Comparison of ENCODE assay signal across 8 cellular contexts in the genomic region with DNA sequence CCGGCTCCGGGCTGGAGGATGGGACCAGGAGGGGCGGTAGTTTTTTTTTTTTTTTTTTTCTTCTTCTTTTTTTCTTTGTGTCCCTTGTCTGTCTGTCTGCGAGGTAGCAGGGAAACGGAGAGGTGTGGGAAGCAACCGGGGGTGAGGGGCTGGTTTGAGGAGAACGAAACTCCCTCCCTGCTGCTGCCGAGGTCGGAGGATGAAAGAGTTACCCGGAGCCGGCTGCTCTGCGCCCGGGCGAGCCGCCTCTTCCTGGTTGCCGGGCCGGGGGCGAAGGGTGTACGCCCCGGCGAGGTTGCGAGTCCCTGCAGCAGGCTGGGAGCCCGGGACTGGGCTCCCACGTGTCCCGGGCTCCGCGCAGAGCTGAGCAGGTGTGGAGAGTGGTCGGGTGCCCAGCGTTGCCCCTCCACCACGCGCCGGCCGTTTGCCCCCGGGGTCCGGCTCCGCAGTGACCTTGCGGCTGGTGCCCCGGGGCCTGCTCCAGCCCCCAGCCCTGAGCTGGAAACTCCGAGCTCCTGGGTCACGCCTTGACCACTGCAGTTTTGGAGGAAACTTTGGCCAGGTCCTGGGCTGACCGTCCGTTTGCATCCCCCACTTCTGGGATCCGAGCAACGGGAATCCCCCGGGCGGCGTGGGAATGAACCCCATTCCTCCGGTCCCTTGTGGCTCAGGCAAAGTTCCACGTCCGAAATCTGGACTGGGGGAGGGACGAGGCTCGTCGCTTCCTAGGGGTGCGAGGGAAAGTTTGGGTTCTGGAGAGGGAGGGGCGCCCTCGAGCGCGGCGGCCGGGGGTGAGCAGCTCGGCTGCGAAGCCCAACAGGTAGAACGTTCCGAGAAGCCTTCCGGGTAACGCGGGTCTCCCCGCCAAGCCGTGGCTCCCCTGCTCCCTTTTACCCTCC. TPM values are rescaled to one million over a fixed set of nuclear protein-coding genes. Genes with fewer than 3 reads are reported as not detected.
DNase-seq lines count a peak whose midpoint lies in the region; ATAC-seq and TF ChIP-seq lines count a peak whose summit lies in the region.

No MANE protein-coding gene starts in this region.

- H3K27me3 Mint-ChIP-seq in activated CD8-positive, alpha-beta T cell treated with anti-CD3 and anti-CD28 coated beads, Interleukin-2, amount 10 ng/mL, durations not matched to agents 7 days and 5 days (ENCODE audit: low read depth): peaks cover 2% of the 10 kb centered on the region
- H3K27me3 Mint-ChIP-seq in endodermal cell (ENCODE audit: insufficient read depth): peaks cover 29% of the 10 kb centered on the region

- 0% methylated on average over 30 to 67 of the region's 69 CpGs for WGBS in endodermal cell (ENCODE audit: insufficient coverage in 1 of 2, insufficient read length in 1 of 2), 2 experiments

- peak overlapping the region; percentile 79 for H2AFZ ChIP-seq in MM.1S (ENCODE audit: low read length)

- peaks cover 34% of the 10 kb centered on the region for H3F3A ChIP-seq in MM.1S (ENCODE audit: insufficient read depth, low read length)

- peak; percentile 23 for DNase-seq in ELF-1 (ENCODE audit: low read depth, low spot score)
- peak; percentile 60 for DNase-seq in MM.1S
- DNase-seq in activated CD8-positive, alpha-beta T cell treated with anti-CD3 and anti-CD28 coated beads, Interleukin-2, amount 10 ng/mL, durations not matched to agents 7 days and 5 days: peak; percentile 64
- peak; percentile 80 for DNase-seq in endodermal cell
- no peak for DNase-seq in thoracic aorta (ENCODE audit: low spot score)
- DNase-seq in NCI-H2196 (lab: John Stamatoyannopoulos, UW; ENCODE audit: unreplicated experiment): no peak

- CTCF ChIA-PET in activated CD8-positive, alpha-beta T cell treated with anti-CD3 and anti-CD28 coated beads, Interleukin-2, amount 10 ng/mL, durations not matched to agents 7 days and 5 days (lab: Charles Lee): interaction anchor here (0.9 to 6.2 kb wide), 17 partner anchors 9 to 214 kb away, joined by 3 to 43 read pairs (median 6); no protein-coding TSS in a partner anchor

- H3K4me3 Mint-ChIP-seq in activated CD8-positive, alpha-beta T cell treated with anti-CD3 and anti-CD28 coated beads, Interleukin-2, amount 10 ng/mL, durations not matched to agents 7 days and 5 days: peak overlapping the region; percentile 99
- peak overlapping the region; percentile 91 for H3K4me3 Mint-ChIP-seq in endodermal cell

- peak overlapping the region; percentile 96 for H3K27ac Mint-ChIP-seq in activated CD8-positive, alpha-beta T cell treated with anti-CD3 and anti-CD28 coated beads, Interleukin-2, amount 10 ng/mL, durations not matched to agents 7 days and 5 days
- peak overlapping the region; percentile 94 for H3K27ac Mint-ChIP-seq in endodermal cell

- H3K9me3 ChIP-seq in MM.1S (replicated peaks; ENCODE audit: insufficient read depth, low read length): no peaks in the 10 kb centered on the region
- no peaks in the 10 kb centered on the region for H3K9me3 ChIP-seq in endodermal cell (ENCODE audit: control insufficient read depth, low read length)
- H3K9me3 ChIP-seq in mucosa of stomach (ENCODE audit: control insufficient read depth, low read length): no peaks in the 10 kb centered on the region
- H3K9me3 ChIP-seq in thoracic aorta: no peaks in the 10 kb centered on the region

- peak overlapping the region; percentile 81 for H3K9ac ChIP-seq in MM.1S (ENCODE audit: low read length)
- peak overlapping the region; percentile 81 for H3K9ac ChIP-seq in endodermal cell (ENCODE audit: extremely low read depth, low read length, poor library complexity, severe bottlenecking)
- H3K9ac ChIP-seq in mucosa of stomach (ENCODE audit: low read length): peak overlapping the region; percentile 52

- H3K4me1 Mint-ChIP-seq in activated CD8-positive, alpha-beta T cell treated with anti-CD3 and anti-CD28 coated beads, Interleukin-2, amount 10 ng/mL, durations not matched to agents 7 days and 5 days (ENCODE audit: low read depth): peaks cover 53% of the 10 kb centered on the region
- peaks cover 37% of the 10 kb centered on the region for H3K4me1 Mint-ChIP-seq in endodermal cell

- no peaks in the 10 kb centered on the region for H3K36me3 ChIP-seq in MM.1S (replicated peaks; ENCODE audit: insufficient read depth, low read length)
- no peaks in the 10 kb centered on the region for H3K36me3 ChIP-seq in endodermal cell (ENCODE audit: control insufficient read depth, insufficient read depth, low read length)
- H3K36me3 ChIP-seq in mucosa of stomach (ENCODE audit: control insufficient read depth, insufficient read depth, low read length): no peaks in the 10 kb centered on the region
- H3K36me3 ChIP-seq in thoracic aorta: no peaks in the 10 kb centered on the region

- H3K36me3 Mint-ChIP-seq in activated CD8-positive, alpha-beta T cell treated with anti-CD3 and anti-CD28 coated beads, Interleukin-2, amount 10 ng/mL, durations not matched to agents 7 days and 5 days (ENCODE audit: low read depth): peaks cover 35% of the 10 kb centered on the region
- no peaks in the 10 kb centered on the region for H3K36me3 Mint-ChIP-seq in endodermal cell (ENCODE audit: low read depth)

- peaks cover 58% of the 10 kb centered on the region for H3K79me2 ChIP-seq in MM.1S (ENCODE audit: low read length)

- peak; percentile 40 for ATAC-seq in activated CD8-positive, alpha-beta T cell treated with anti-CD3 and anti-CD28 coated beads, Interleukin-2, amount 10 ng/mL, durations not matched to agents 7 days and 5 days
- ATAC-seq in thoracic aorta (ENCODE audit: insufficient number of reproducible peaks, low FRiP score, low read depth) (no peak), GM18867 (IDR thresholded peaks at IDR 0.05; ENCODE audit: unreplicated experiment) (no peak)

- POLR2A ChIA-PET in activated CD8-positive, alpha-beta T cell treated with anti-CD3 and anti-CD28 coated beads, Interleukin-2, amount 10 ng/mL, durations not matched to agents 7 days and 5 days (lab: Charles Lee): interaction anchor here (0.7 to 6.3 kb wide), 16 partner anchors 10 to 530 kb away, joined by 3 to 68 read pairs (median 6); no protein-coding TSS in a partner anchor

- no peaks in the 10 kb centered on the region for H4K20me1 ChIP-seq in MM.1S (ENCODE audit: insufficient read depth, low read length)

- H3K4me1 ChIP-seq in MM.1S (ENCODE audit: low read length): peaks cover 30% of the 10 kb centered on the region
- peaks cover 15% of the 10 kb centered on the region for H3K4me1 ChIP-seq in endodermal cell (ENCODE audit: control insufficient read depth, insufficient read depth, low read length)
- H3K4me1 ChIP-seq in mucosa of stomach (ENCODE audit: control insufficient read depth, insufficient read depth, low read length): peaks cover 15% of the 10 kb centered on the region
- peaks cover 18 to 38% of the 10 kb centered on the region in 2 donors for H3K4me1 ChIP-seq in thoracic aorta (ENCODE audit: control insufficient read depth in 1 of 2, low read depth in 2 of 2)

- no peaks in the 10 kb centered on the region for H3K27me3 ChIP-seq in MM.1S (replicated peaks; ENCODE audit: insufficient read depth, low read length)
- H3K27me3 ChIP-seq in endodermal cell (ENCODE audit: control insufficient read depth, insufficient read depth, low read length, poor library complexity, severe bottlenecking): no peaks in the 10 kb centered on the region
- peaks cover 53% of the 10 kb centered on the region for H3K27me3 ChIP-seq in mucosa of stomach (ENCODE audit: control insufficient read depth, insufficient read depth, low read length)
- H3K27me3 ChIP-seq in thoracic aorta (replicated peaks; ENCODE audit: insufficient read depth): no peaks in the 10 kb centered on the region

- H3K9me3 Mint-ChIP-seq in activated CD8-positive, alpha-beta T cell treated with anti-CD3 and anti-CD28 coated beads, Interleukin-2, amount 10 ng/mL, durations not matched to agents 7 days and 5 days (ENCODE audit: insufficient read depth): no peaks in the 10 kb centered on the region
- H3K9me3 Mint-ChIP-seq in endodermal cell: no peaks in the 10 kb centered on the region

- peak overlapping the region; percentile 91 for H3K27ac ChIP-seq in MM.1S (ENCODE audit: low read length)
- peak overlapping the region; percentile 55 for H3K27ac ChIP-seq in endodermal cell (ENCODE audit: low read depth, low read length)
- peak overlapping the region; percentile 85 to 86 for H3K27ac ChIP-seq in thoracic aorta

- peak overlapping the region; percentile 91 for H3K4me3 ChIP-seq in MM.1S (ENCODE audit: low read length)
- H3K4me3 ChIP-seq in endodermal cell (ENCODE audit: low read length): peak overlapping the region; percentile 90
- peak overlapping the region; percentile 32 for H3K4me3 ChIP-seq in mucosa of stomach (ENCODE audit: low read length)
- H3K4me3 ChIP-seq in thoracic aorta: peak overlapping the region; percentile 93

- peak overlapping the region; percentile 95 for H3K4me2 ChIP-seq in MM.1S (ENCODE audit: low read depth, low read length)

- TF ChIP-seq CTCF in MM.1S (IDR thresholded peaks at IDR 0.05; ENCODE audit: low read length) (no peak), endodermal cell (conservative IDR thresholded peaks at IDR 0.05) (peak; percentile 31), thoracic aorta (IDR thresholded peaks at IDR 0.05) (no peak)

- no peaks in the 10 kb centered on the region for H3K9me2 ChIP-seq in MM.1S (replicated peaks; ENCODE audit: insufficient read depth, low read length)

RNA-seq across cellular contexts. Expression of gene CHST11, which starts 1.2 kb away (rescaled TPM):
- total RNA-seq in activated CD8-positive, alpha-beta T cell treated with anti-CD3 and anti-CD28 coated beads, Interleukin-2, amount 10 ng/mL, durations not matched to agents 7 days and 5 days: 10 to 100 TPM; 82.1 to 85.2 TPM
- total RNA-seq in endodermal cell: 10 to 100 TPM; 30.7 to 36.2 TPM
- polyA plus RNA-seq in endodermal cell (2013, experiment 1 of 2): 17.3 TPM
- polyA plus RNA-seq in endodermal cell (2013, experiment 2 of 2): 17.2 TPM
- total RNA-seq in thoracic aorta: 10 to 100 TPM; 41.9 to 79.3 TPM

Comparison
In these comparisons a context has a peak if more than half of its experiments do, and no peak if none do; other contexts are left out.
1. DNase-seq: peak in ELF-1 (single experiment), MM.1S (single experiment), activated CD8-positive, alpha-beta T cell treated with anti-CD3 and anti-CD28 coated beads, Interleukin-2, amount 10 ng/mL, durations not matched to agents 7 days and 5 days (single experiment) and endodermal cell (single experiment); none in thoracic aorta (single experiment) and NCI-H2196 (single experiment).
2. H3K4me3 ChIP-seq: peak in every context shown above with its lines; median percentile 93 in thoracic aorta; 91 in MM.1S; 90 in endodermal cell; 32 in mucosa of stomach.
3. Peak in every context shown above with its lines, with median percentiles within 50 percentile points of each other: H3K27ac ChIP-seq and H3K9ac ChIP-seq.